In the genomic region with DNA sequence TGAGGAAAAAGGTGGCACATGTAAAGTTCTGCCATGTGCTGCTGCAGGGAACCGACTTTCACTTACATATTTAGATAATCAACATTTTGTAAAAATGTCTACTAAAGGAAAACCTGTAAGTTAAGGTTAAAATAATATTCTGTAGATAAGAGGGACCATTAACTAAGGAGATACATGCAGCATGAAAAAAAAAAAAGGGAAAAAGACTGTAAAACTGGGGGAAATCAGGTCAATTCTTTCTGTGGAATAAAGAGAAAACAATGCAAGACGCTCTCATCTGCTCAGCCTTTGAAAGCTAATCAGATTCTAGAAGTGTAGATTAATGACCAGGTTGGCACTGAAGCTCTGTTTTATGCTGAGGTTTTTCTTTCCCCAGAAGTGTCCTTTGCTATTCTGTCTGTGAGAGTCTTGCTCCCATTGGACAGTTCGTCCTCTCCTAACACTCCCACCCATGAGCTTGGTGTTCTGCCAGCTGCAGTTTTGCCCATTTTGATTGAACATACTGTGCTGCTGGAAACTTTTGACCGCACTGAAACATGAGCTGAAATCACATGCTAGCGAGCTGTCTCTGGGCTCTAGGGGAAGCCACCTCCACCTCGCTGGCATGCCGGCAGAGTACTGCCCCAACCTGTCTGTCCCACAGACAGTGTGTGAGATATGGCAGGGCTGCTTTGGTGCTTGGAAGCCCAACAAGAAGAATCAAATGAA, we compare ENCODE assay signal across 1 cellular context.
TF ChIP-seq lines count a peak whose summit lies in the region.

No MANE protein-coding gene starts in this region.

TF ChIP-seq in liver, 16 proteins besides CTCF, POLR2A, EP300 and RAD21 (continued from another document):
- TF ChIP-seq, protein P1, sequence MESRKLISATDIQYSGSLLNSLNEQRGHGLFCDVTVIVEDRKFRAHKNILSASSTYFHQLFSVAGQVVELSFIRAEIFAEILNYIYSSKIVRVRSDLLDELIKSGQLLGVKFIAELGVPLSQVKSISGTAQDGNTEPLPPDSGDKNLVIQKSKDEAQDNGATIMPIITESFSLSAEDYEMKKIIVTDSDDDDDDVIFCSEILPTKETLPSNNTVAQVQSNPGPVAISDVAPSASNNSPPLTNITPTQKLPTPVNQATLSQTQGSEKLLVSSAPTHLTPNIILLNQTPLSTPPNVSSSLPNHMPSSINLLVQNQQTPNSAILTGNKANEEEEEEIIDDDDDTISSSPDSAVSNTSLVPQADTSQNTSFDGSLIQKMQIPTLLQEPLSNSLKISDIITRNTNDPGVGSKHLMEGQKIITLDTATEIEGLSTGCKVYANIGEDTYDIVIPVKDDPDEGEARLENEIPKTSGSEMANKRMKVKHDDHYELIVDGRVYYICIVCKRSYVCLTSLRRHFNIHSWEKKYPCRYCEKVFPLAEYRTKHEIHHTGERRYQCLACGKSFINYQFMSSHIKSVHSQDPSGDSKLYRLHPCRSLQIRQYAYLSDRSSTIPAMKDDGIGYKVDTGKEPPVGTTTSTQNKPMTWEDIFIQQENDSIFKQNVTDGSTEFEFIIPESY (IDR thresholded peaks at IDR 0.05), result peak; percentile 92
- TF ChIP-seq TAF1 (conservative IDR thresholded peaks at IDR 0.05), result peak; percentile 9
- TF ChIP-seq HNF4A (conservative IDR thresholded peaks at IDR 0.05), result peak; percentile 73 to 83
- TF ChIP-seq, protein P2, sequence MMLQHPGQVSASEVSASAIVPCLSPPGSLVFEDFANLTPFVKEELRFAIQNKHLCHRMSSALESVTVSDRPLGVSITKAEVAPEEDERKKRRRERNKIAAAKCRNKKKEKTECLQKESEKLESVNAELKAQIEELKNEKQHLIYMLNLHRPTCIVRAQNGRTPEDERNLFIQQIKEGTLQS (IDR thresholded peaks at IDR 0.05), result peak; percentile 33
- no peak for TF ChIP-seq FOXA2 (IDR thresholded peaks at IDR 0.05)
- peak; percentile 65 for TF ChIP-seq FOXA1 (IDR thresholded peaks at IDR 0.05)
- TF ChIP-seq, protein P3, sequence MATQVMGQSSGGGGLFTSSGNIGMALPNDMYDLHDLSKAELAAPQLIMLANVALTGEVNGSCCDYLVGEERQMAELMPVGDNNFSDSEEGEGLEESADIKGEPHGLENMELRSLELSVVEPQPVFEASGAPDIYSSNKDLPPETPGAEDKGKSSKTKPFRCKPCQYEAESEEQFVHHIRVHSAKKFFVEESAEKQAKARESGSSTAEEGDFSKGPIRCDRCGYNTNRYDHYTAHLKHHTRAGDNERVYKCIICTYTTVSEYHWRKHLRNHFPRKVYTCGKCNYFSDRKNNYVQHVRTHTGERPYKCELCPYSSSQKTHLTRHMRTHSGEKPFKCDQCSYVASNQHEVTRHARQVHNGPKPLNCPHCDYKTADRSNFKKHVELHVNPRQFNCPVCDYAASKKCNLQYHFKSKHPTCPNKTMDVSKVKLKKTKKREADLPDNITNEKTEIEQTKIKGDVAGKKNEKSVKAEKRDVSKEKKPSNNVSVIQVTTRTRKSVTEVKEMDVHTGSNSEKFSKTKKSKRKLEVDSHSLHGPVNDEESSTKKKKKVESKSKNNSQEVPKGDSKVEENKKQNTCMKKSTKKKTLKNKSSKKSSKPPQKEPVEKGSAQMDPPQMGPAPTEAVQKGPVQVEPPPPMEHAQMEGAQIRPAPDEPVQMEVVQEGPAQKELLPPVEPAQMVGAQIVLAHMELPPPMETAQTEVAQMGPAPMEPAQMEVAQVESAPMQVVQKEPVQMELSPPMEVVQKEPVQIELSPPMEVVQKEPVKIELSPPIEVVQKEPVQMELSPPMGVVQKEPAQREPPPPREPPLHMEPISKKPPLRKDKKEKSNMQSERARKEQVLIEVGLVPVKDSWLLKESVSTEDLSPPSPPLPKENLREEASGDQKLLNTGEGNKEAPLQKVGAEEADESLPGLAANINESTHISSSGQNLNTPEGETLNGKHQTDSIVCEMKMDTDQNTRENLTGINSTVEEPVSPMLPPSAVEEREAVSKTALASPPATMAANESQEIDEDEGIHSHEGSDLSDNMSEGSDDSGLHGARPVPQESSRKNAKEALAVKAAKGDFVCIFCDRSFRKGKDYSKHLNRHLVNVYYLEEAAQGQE (IDR thresholded peaks at IDR 0.05), result peak; percentile 60
- peak in 1 of 2 donors; percentile 77 for TF ChIP-seq EGR1 (IDR thresholded peaks at IDR 0.05; ENCODE audit: low read depth in 2 of 2)
- no peak for TF ChIP-seq NR2F2 (IDR thresholded peaks at IDR 0.05)
- no peak for TF ChIP-seq HNF4G (IDR thresholded peaks at IDR 0.05)
- peak; percentile 85 to 91 for TF ChIP-seq RXRA (IDR thresholded peaks at IDR 0.05)
- TF ChIP-seq YY1 (IDR thresholded peaks at IDR 0.05), result peak; percentile 83
TF ChIP-seq in liver: peak in this region for 12.
